In the genomic region with DNA sequence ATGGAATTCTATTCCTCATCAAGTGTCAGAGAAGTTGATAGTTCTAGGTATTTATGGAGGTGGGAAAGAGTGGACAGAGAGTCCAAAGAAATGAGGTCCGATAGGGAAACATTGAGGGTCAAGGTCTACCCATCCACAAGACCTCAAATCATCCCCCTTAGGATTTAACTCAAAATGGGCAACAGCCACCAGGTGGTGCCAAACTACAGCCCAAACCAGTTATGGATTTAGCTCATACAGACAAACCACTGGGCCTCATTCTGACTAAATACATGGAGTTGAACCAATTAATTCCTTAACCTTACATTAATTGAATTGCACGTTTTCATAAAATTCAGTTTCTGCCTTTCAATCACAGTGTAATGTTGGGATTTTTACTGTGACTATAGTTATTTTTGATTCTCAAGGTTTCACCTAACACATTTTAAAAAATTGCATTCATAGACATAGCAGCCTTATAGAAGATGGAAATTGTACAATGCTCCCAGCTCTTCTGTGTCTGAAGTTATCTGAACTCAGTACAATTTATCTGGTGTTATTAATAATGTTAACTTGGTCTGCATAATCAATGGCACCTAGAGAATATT, we compare ENCODE assay signal across 9 cellular contexts.
DNase-seq lines count a peak whose midpoint lies in the region; ATAC-seq, FAIRE-seq and TF ChIP-seq lines count a peak whose summit lies in the region.
"Had no signal": no experiment of that assay in that cellular context is flagged by ENCODE, and none has a peak within 500 bp of the region (broad histone marks: within the 10 kb centered on the region; RNA-seq: fewer than 3 reads in every experiment).

No MANE protein-coding gene starts in this region.

- WGBS in lower leg skin, 2 donors, result 23 to 25% methylated on average over 2 of the region's 2 CpGs

- DNase-seq in D721Med (ENCODE audit: insufficient read length, low spot score) (no peak), NOMO-1 (lab: John Stamatoyannopoulos, UW; ENCODE audit: unreplicated experiment in 2 of 2) (peak; percentile 5 to 32), glomerular visceral epithelial cell (ENCODE audit: extremely low spot score) (peak; percentile 58), lower leg skin (ENCODE audit: low spot score in 2 of 2) (no peak)
- DNase-seq in activated T-cell treated with anti-CD3 and anti-CD28 coated beads, Interleukin-2, amount 50 U/mL, for 24 hours, result peak; percentile 55
- DNase-seq in stimulated activated CD4-positive, alpha-beta T cell treated with anti-CD3 and anti-CD28 coated beads, Interleukin-12 subunit alpha, Interleukin-12 subunit beta, amount 100 ng/mL, for 24 hours (ENCODE audit: low read depth in 2 of 2), result peak; percentile 5 to 37

- no peak for TF ChIP-seq POLR2A in lower leg skin (IDR thresholded peaks at IDR 0.05)

- H3K4me1 Mint-ChIP-seq in activated T-cell treated with anti-CD3 and anti-CD28 coated beads, Interleukin-2, amount 50 U/mL, for 24 hours (ENCODE audit: low read depth), result no peaks in the 10 kb centered on the region

- H3K36me3 Mint-ChIP-seq in activated T-cell treated with anti-CD3 and anti-CD28 coated beads, Interleukin-2, amount 50 U/mL, for 24 hours (ENCODE audit: low read depth), result no peaks in the 10 kb centered on the region
- H3K36me3 Mint-ChIP-seq: activated naive CD4-positive, alpha-beta T cell treated with anti-CD3 and anti-CD28 coated beads, Interleukin-2, amount 50 U/mL, for 72 hours had no signal

- peak; percentile 88 for FAIRE-seq in D721Med (lab: Jason Lieb, UNC)

- intact Hi-C loops in lower leg skin (cut with DNase I; ENCODE audit: low total_unique reads), result no loop called here

- H3K9me3 Mint-ChIP-seq in activated T-cell treated with anti-CD3 and anti-CD28 coated beads, Interleukin-2, amount 50 U/mL, for 24 hours, result no peaks in the 10 kb centered on the region
- H3K9me3 Mint-ChIP-seq: activated naive CD4-positive, alpha-beta T cell treated with anti-CD3 and anti-CD28 coated beads, Interleukin-2, amount 50 U/mL, for 72 hours had no signal

- ATAC-seq in GM19324 (IDR thresholded peaks at IDR 0.05; ENCODE audit: low FRiP score, unreplicated experiment) (peak; percentile 55), HG03469 (IDR thresholded peaks at IDR 0.05; ENCODE audit: unreplicated experiment) (peak; percentile 61)
- ATAC-seq: activated naive CD4-positive, alpha-beta T cell treated with anti-CD3 and anti-CD28 coated beads, Interleukin-2, amount 50 U/mL, for 72 hours had no signal

- H3K27me3 Mint-ChIP-seq in activated T-cell treated with anti-CD3 and anti-CD28 coated beads, Interleukin-2, amount 50 U/mL, for 24 hours, result peaks cover 4% of the 10 kb centered on the region

- H3K4me3 ChIP-seq in lower leg skin (ENCODE audit: low read depth, poor library complexity, severe bottlenecking), result no peak overlapping the region

- TF ChIP-seq CTCF in D721Med (IDR thresholded peaks at IDR 0.05; ENCODE audit: insufficient read depth, missing control alignments), result peak; percentile 86
- TF ChIP-seq CTCF in lower leg skin (IDR thresholded peaks at IDR 0.05), result no peak

- no peak overlapping the region for H3K4me3 Mint-ChIP-seq in activated T-cell treated with anti-CD3 and anti-CD28 coated beads, Interleukin-2, amount 50 U/mL, for 24 hours

- no peak overlapping the region for H3K27ac Mint-ChIP-seq in activated T-cell treated with anti-CD3 and anti-CD28 coated beads, Interleukin-2, amount 50 U/mL, for 24 hours
- H3K27ac Mint-ChIP-seq: activated naive CD4-positive, alpha-beta T cell treated with anti-CD3 and anti-CD28 coated beads, Interleukin-2, amount 50 U/mL, for 72 hours had no signal

Comparison
In these comparisons a context has a peak if more than half of its experiments do, and no peak if none do; other contexts are left out.
1. DNase-seq: peak in NOMO-1 (2 of 2), activated T-cell treated with anti-CD3 and anti-CD28 coated beads, Interleukin-2, amount 50 U/mL, for 24 hours (single experiment), glomerular visceral epithelial cell (single experiment) and stimulated activated CD4-positive, alpha-beta T cell treated with anti-CD3 and anti-CD28 coated beads, Interleukin-12 subunit alpha, Interleukin-12 subunit beta, amount 100 ng/mL, for 24 hours (2 of 2); none in D721Med (single experiment) and lower leg skin (0 of 2).